In the genomic region with DNA sequence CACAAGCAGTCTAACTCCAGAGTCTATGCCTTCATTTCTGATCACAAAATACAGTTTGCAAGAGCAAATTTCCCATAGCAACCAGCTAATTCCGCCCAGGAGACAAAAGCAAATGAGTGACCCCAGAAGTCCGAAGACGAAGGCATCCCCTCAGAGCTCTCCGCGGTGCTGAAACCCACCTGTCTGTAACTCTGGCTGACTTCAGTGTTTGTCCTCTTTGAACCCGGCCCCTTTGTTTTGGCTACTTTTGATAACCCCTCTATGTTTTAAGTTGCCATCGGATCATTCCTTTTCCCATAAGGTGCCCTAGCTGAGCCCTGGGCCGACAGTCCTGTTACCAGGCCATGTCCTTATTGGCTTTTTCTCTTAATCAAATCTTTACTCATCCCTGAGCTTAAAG, we compare ENCODE assay signal across 1 cellular context.
TF ChIP-seq lines count a peak whose summit lies in the region.

No MANE protein-coding gene starts in this region.

TF ChIP-seq in SK-N-SH treated with all-trans-retinoic acid at 6 μM for 48 hours, 23 proteins besides CTCF, POLR2A, EP300 and RAD21 (continued from another document):
- TF ChIP-seq, protein P1, sequence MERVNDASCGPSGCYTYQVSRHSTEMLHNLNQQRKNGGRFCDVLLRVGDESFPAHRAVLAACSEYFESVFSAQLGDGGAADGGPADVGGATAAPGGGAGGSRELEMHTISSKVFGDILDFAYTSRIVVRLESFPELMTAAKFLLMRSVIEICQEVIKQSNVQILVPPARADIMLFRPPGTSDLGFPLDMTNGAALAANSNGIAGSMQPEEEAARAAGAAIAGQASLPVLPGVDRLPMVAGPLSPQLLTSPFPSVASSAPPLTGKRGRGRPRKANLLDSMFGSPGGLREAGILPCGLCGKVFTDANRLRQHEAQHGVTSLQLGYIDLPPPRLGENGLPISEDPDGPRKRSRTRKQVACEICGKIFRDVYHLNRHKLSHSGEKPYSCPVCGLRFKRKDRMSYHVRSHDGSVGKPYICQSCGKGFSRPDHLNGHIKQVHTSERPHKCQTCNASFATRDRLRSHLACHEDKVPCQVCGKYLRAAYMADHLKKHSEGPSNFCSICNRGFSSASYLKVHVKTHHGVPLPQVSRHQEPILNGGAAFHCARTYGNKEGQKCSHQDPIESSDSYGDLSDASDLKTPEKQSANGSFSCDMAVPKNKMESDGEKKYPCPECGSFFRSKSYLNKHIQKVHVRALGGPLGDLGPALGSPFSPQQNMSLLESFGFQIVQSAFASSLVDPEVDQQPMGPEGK (CRISPR knock-in tag; IDR thresholded peaks at IDR 0.05; ENCODE audit: borderline replicate concordance), result no peak
- TF ChIP-seq ZC3H10 (CRISPR knock-in tag; IDR thresholded peaks at IDR 0.05) (no peak), CSDC2 (CRISPR knock-in tag; IDR thresholded peaks at IDR 0.05) (no peak), TOX (CRISPR knock-in tag; IDR thresholded peaks at IDR 0.05; ENCODE audit: borderline replicate concordance) (no peak), ZNF565 (CRISPR knock-in tag; conservative IDR thresholded peaks at IDR 0.05; ENCODE audit: low read depth) (no peak), POU6F1 (CRISPR knock-in tag; IDR thresholded peaks at IDR 0.05; ENCODE audit: borderline replicate concordance, low read depth) (no peak), ZNF70 (CRISPR knock-in tag; IDR thresholded peaks at IDR 0.05) (no peak), ESRRG (CRISPR knock-in tag; IDR thresholded peaks at IDR 0.05) (no peak), BACH2 (CRISPR knock-in tag; IDR thresholded peaks at IDR 0.05; ENCODE audit: borderline replicate concordance) (no peak), TCF4 (CRISPR knock-in tag; IDR thresholded peaks at IDR 0.05; ENCODE audit: borderline replicate concordance) (no peak), ZNF8 (CRISPR knock-in tag; IDR thresholded peaks at IDR 0.05) (no peak), ARNTL (CRISPR knock-in tag; IDR thresholded peaks at IDR 0.05; ENCODE audit: borderline replicate concordance, low read depth) (no peak), OSR1 (CRISPR knock-in tag; IDR thresholded peaks at IDR 0.05) (no peak), GLIS3 (CRISPR knock-in tag; IDR thresholded peaks at IDR 0.05) (no peak)
- TF ChIP-seq, protein P2, sequence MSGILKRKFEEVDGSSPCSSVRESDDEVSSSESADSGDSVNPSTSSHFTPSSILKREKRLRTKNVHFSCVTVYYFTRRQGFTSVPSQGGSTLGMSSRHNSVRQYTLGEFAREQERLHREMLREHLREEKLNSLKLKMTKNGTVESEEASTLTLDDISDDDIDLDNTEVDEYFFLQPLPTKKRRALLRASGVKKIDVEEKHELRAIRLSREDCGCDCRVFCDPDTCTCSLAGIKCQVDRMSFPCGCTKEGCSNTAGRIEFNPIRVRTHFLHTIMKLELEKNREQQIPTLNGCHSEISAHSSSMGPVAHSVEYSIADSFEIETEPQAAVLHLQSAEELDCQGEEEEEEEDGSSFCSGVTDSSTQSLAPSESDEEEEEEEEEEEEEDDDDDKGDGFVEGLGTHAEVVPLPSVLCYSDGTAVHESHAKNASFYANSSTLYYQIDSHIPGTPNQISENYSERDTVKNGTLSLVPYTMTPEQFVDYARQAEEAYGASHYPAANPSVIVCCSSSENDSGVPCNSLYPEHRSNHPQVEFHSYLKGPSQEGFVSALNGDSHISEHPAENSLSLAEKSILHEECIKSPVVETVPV (CRISPR knock-in tag; IDR thresholded peaks at IDR 0.05), result no peak
